38 cellular contexts compared by ENCODE assay signal in the genomic region with DNA sequence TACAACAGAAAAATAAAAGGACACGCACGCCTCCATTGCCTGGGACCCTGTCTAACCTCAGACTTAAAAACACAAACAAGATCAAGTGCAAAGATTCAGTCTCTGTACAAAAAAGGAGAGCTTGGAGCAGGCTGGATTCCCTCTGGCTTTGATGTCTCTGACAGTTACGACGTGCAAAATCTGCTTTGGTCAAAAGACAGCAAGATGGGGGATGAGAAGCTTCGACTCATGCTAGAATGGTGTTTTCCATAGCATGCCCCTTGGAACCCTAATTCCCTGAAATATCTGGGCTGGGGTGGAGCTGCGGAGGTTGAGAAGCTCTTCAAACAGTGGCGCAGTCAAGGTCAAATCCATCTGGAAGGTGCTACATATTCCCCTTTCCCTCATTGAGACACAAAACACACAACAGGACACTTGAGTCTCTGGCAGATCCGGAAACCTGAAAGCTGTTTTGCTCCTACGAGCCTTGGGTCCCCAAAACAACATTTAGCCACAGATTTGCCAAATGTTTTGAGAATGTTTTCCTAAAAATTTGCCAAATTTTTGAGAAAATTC. TPM values are rescaled to one million over a fixed set of nuclear protein-coding genes. Genes with fewer than 3 reads are reported as not detected.
"Had no signal": no experiment of that assay in that cellular context is flagged by ENCODE, and none has a peak within 500 bp of the region (broad histone marks: within the 10 kb centered on the region; RNA-seq: fewer than 3 reads in every experiment).

No MANE protein-coding gene starts in this region.

- H3K4me1 Mint-ChIP-seq: activated naive CD8-positive, alpha-beta T cell treated with anti-CD3 and anti-CD28 coated beads for 36 hours; brain; naive B cell had no signal

- H3K4me3 ChIP-seq: adrenal gland, cardiac muscle cell, colonic mucosa, dorsolateral prefrontal cortex, heart right ventricle, left ventricle myocardium inferior, lung, psoas muscle, right atrium auricular region, spleen, thyroid gland had no signal

- H3K36me3 ChIP-seq: adrenal gland, cardiac muscle cell, colonic mucosa, heart right ventricle, left ventricle myocardium inferior, right atrium auricular region, spleen, thyroid gland, WERI-Rb-1 had no signal

- H3K36me3 Mint-ChIP-seq: activated naive CD8-positive, alpha-beta T cell treated with anti-CD3 and anti-CD28 coated beads for 36 hours; brain; naive B cell had no signal

- H3K9me3 Mint-ChIP-seq: activated naive CD4-positive, alpha-beta T cell treated with anti-CD3 and anti-CD28 coated beads for 36 hours; activated naive CD8-positive, alpha-beta T cell treated with anti-CD3 and anti-CD28 coated beads for 36 hours; activated T-helper 1 cell treated with anti-CD3 and anti-CD28 coated beads, Interleukin-12 subunit alpha, Interleukin-12 subunit beta, Interleukin-2, Interleukin-4 antibody, amounts not matched to agents 30 ng/mL and 10 ng/mL and 1 ng/mL, durations not matched to agents 14 hours and 24 hours and 36 hours; brain; naive B cell; T-helper 1 cell treated with Interleukin-12 subunit alpha and Interleukin-12 subunit beta and Interleukin-4 antibody, amounts not matched to agents 30 μg/mL and 1 μg/mL, for 36 hours had no signal

- H3K27me3 Mint-ChIP-seq: activated naive CD8-positive, alpha-beta T cell treated with anti-CD3 and anti-CD28 coated beads for 36 hours had no signal

- H3K4me3 Mint-ChIP-seq: activated naive CD4-positive, alpha-beta T cell treated with anti-CD3 and anti-CD28 coated beads for 36 hours; activated naive CD8-positive, alpha-beta T cell treated with anti-CD3 and anti-CD28 coated beads for 36 hours; activated T-helper 1 cell treated with anti-CD3 and anti-CD28 coated beads, Interleukin-12 subunit alpha, Interleukin-12 subunit beta, Interleukin-2, Interleukin-4 antibody, amounts not matched to agents 30 ng/mL and 10 ng/mL and 1 ng/mL, durations not matched to agents 14 hours and 24 hours and 36 hours; naive B cell; T-helper 1 cell treated with Interleukin-12 subunit alpha and Interleukin-12 subunit beta and Interleukin-4 antibody, amounts not matched to agents 30 μg/mL and 1 μg/mL, for 36 hours had no signal

- H3K27ac Mint-ChIP-seq: activated naive CD4-positive, alpha-beta T cell treated with anti-CD3 and anti-CD28 coated beads for 36 hours; activated naive CD8-positive, alpha-beta T cell treated with anti-CD3 and anti-CD28 coated beads for 36 hours; activated T-helper 1 cell treated with anti-CD3 and anti-CD28 coated beads, Interleukin-12 subunit alpha, Interleukin-12 subunit beta, Interleukin-2, Interleukin-4 antibody, amounts not matched to agents 30 ng/mL and 10 ng/mL and 1 ng/mL, durations not matched to agents 14 hours and 24 hours and 36 hours; brain; T-helper 1 cell treated with Interleukin-12 subunit alpha and Interleukin-12 subunit beta and Interleukin-4 antibody, amounts not matched to agents 30 μg/mL and 1 μg/mL, for 36 hours had no signal

- H3K9me3 ChIP-seq: adrenal gland, colonic mucosa, heart right ventricle, left ventricle myocardium inferior, psoas muscle, right atrium auricular region, spleen, thyroid gland had no signal

- H3K27me3 ChIP-seq: adrenal gland, colonic mucosa, right atrium auricular region, spleen, thyroid gland had no signal

- DNase-seq: activated CD4-positive, alpha-beta T cell treated with anti-CD3 and anti-CD28 coated beads for 48 hours; activated CD4-positive, alpha-beta T cell treated with anti-CD3 and anti-CD28 coated beads, Interleukin-2, amount 50 U/mL, for 48 hours; activated CD8-positive, alpha-beta memory T cell treated with anti-CD3 and anti-CD28 coated beads, Interleukin-2, amount 50 U/mL, for 4 hours; activated effector memory CD4-positive, alpha-beta T cell treated with anti-CD3 and anti-CD28 coated beads, Interleukin-2, amount 50 U/mL, for 16 hours; activated naive CD4-positive, alpha-beta T cell treated with anti-CD3 and anti-CD28 coated beads for 36 hours; activated naive CD8-positive, alpha-beta T cell treated with anti-CD3 and anti-CD28 coated beads for 36 hours; activated T-cell treated with anti-CD3 and anti-CD28 coated beads, Interleukin-2, amount 50 U/mL, for 1 hour; adrenal gland; aorta; cerebellar nuclear complex; colonic mucosa; dorsolateral prefrontal cortex; effector memory CD4-positive, alpha-beta T cell; foreskin fibroblast; heart right ventricle; left ventricle myocardium inferior; naive B cell; psoas muscle; spleen; stimulated activated CD4-positive, alpha-beta T cell treated with anti-CD3 and anti-CD28 coated beads, Interleukin-2, amount 100 ng/mL, for 48 hours; stimulated activated naive CD8-positive, alpha-beta T cell treated with anti-CD3 and anti-CD28 coated beads, Interleukin-15, Interleukin-2, amounts not matched to agents 100 U/mL and 50 U/mL, for 24 hours; substantia nigra; SW 1271; T1000; WERI-Rb-1 had no signal

- H3K27ac ChIP-seq: adrenal gland, cardiac muscle cell, colonic mucosa, dorsolateral prefrontal cortex, heart right ventricle, left ventricle myocardium inferior, parathyroid adenoma, psoas muscle, right atrium auricular region, thyroid gland, WERI-Rb-1 had no signal

- ATAC-seq: activated CD4-positive, CD25-positive, alpha-beta regulatory T cell treated with anti-CD3 and anti-CD28 coated beads, Interleukin-2, amount 50 U/mL, for 24 hours; heart right ventricle; psoas muscle; stimulated activated naive CD8-positive, alpha-beta T cell treated with anti-CD3 and anti-CD28 coated beads, Interleukin-15, Interleukin-2, amounts not matched to agents 100 U/mL and 50 U/mL, for 24 hours had no signal

- H3K4me1 ChIP-seq: adrenal gland, colonic mucosa, heart right ventricle, left ventricle myocardium inferior, parathyroid adenoma, psoas muscle, right atrium auricular region, spleen had no signal

RNA-seq across cellular contexts. Expression of gene MYH11, which starts 9.1 kb away (rescaled TPM):
- total RNA-seq: activated CD8-positive, alpha-beta memory T cell treated with anti-CD3 and anti-CD28 coated beads for 36 hours; activated naive CD4-positive, alpha-beta T cell treated with anti-CD3 and anti-CD28 coated beads for 36 hours; activated naive CD8-positive, alpha-beta T cell treated with anti-CD3 and anti-CD28 coated beads for 36 hours; activated T-helper 1 cell treated with anti-CD3 and anti-CD28 coated beads, Interleukin-12 subunit alpha, Interleukin-12 subunit beta, Interleukin-2, Interleukin-4 antibody, amounts not matched to agents 30 ng/mL and 10 ng/mL and 1 ng/mL, durations not matched to agents 14 hours and 24 hours and 36 hours; epithelial cell of proximal tubule; glomerular endothelial cell had no signal
- polyA plus RNA-seq: neural cell had no signal
